3 cellular contexts compared by ENCODE assay signal in the genomic region with DNA sequence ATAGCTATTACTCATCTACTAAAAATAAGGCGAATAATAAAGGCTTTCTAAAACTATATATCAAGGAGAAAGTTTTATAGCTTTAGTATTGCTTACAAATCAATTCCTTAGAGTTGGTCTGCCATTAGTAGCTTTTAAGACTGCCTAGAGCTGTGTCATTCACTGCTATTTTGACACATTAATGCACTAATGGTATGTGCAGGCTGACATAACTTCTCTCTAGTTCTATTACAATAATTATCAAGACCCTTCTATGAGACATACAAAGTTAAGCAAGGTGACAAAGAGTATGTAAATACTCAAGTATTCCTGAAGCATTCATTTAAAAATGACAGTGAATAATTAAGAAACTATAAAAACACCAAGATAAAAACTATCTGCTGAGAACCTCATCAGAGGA.
"Had no signal": no experiment of that assay in that cellular context is flagged by ENCODE, and none has a peak within 500 bp of the region (broad histone marks: within the 10 kb centered on the region; RNA-seq: fewer than 3 reads in every experiment).

No MANE protein-coding gene starts in this region.

- DNase-seq: GDM1, GF-D8 had no signal

- H3K4me3 ChIP-seq: GM12878 had no signal
